Comparison of ENCODE assay signal across 2 cellular contexts in the genomic region with DNA sequence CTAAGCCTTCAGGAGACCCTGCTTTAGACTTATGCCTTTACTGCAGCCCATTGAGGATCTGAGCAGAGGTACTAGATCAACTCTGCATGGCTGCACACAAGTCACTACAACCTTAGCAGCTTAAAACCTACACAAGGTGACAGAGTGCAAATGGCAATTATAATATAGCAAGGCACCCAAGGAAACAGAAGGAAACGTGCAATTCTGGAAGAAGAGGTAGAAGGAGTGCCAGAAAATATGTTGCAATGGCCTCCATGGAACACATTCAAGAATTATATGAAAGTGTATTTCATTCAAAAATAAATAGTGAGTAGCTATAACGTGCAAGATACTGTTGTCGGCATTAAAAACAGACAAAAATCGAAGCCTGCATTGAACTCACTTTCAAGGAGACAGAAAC.
TF ChIP-seq lines count a peak whose summit lies in the region.

No MANE protein-coding gene starts in this region.

TF ChIP-seq in liver, 16 proteins besides CTCF, POLR2A, EP300 and RAD21:
- TF ChIP-seq YY1 (IDR thresholded peaks at IDR 0.05) = no peak
- TF ChIP-seq FOXA2 (IDR thresholded peaks at IDR 0.05) = no peak
- TF ChIP-seq SP1 (IDR thresholded peaks at IDR 0.05) = no peak
- no peak for TF ChIP-seq RXRA (IDR thresholded peaks at IDR 0.05)
- TF ChIP-seq NR2F2 (IDR thresholded peaks at IDR 0.05) = no peak
- TF ChIP-seq, protein P1, sequence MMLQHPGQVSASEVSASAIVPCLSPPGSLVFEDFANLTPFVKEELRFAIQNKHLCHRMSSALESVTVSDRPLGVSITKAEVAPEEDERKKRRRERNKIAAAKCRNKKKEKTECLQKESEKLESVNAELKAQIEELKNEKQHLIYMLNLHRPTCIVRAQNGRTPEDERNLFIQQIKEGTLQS (IDR thresholded peaks at IDR 0.05) = no peak
- TF ChIP-seq GABPA (IDR thresholded peaks at IDR 0.05 in 1 of 2, conservative IDR thresholded peaks at IDR 0.05 in 1 of 2) = no peak
- no peak for TF ChIP-seq EGR1 (IDR thresholded peaks at IDR 0.05; ENCODE audit: low read depth in 2 of 2)
- no peak for TF ChIP-seq TAF1 (conservative IDR thresholded peaks at IDR 0.05)
- TF ChIP-seq HNF4G (IDR thresholded peaks at IDR 0.05) = no peak
- no peak for TF ChIP-seq HNF4A (conservative IDR thresholded peaks at IDR 0.05)

TF ChIP-seq in HepG2, 621 proteins besides CTCF, POLR2A, EP300 and RAD21:
- TF ChIP-seq ZFP36L1 (CRISPR knock-in tag; IDR thresholded peaks at IDR 0.05) (no peak), ZFP36L2 (CRISPR knock-in tag; IDR thresholded peaks at IDR 0.05) (no peak), CBX1 (IDR thresholded peaks at IDR 0.05; ENCODE audit: low read depth) (no peak)
- TF ChIP-seq, protein P2, sequence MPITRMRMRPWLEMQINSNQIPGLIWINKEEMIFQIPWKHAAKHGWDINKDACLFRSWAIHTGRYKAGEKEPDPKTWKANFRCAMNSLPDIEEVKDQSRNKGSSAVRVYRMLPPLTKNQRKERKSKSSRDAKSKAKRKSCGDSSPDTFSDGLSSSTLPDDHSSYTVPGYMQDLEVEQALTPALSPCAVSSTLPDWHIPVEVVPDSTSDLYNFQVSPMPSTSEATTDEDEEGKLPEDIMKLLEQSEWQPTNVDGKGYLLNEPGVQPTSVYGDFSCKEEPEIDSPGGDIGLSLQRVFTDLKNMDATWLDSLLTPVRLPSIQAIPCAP (CRISPR knock-in tag; IDR thresholded peaks at IDR 0.05; ENCODE audit: low read depth) = no peak
- TF ChIP-seq, protein P3, sequence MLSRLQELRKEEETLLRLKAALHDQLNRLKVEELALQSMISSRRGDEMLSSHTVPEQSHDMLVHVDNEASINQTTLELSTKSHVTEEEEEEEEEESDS (CRISPR knock-in tag; IDR thresholded peaks at IDR 0.05; ENCODE audit: borderline replicate concordance) = no peak
- TF ChIP-seq, protein P4, sequence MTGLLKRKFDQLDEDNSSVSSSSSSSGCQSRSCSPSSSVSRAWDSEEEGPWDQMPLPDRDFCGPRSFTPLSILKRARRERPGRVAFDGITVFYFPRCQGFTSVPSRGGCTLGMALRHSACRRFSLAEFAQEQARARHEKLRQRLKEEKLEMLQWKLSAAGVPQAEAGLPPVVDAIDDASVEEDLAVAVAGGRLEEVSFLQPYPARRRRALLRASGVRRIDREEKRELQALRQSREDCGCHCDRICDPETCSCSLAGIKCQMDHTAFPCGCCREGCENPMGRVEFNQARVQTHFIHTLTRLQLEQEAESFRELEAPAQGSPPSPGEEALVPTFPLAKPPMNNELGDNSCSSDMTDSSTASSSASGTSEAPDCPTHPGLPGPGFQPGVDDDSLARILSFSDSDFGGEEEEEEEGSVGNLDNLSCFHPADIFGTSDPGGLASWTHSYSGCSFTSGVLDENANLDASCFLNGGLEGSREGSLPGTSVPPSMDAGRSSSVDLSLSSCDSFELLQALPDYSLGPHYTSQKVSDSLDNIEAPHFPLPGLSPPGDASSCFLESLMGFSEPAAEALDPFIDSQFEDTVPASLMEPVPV (CRISPR knock-in tag; IDR thresholded peaks at IDR 0.05) = no peak
